In the genomic region with DNA sequence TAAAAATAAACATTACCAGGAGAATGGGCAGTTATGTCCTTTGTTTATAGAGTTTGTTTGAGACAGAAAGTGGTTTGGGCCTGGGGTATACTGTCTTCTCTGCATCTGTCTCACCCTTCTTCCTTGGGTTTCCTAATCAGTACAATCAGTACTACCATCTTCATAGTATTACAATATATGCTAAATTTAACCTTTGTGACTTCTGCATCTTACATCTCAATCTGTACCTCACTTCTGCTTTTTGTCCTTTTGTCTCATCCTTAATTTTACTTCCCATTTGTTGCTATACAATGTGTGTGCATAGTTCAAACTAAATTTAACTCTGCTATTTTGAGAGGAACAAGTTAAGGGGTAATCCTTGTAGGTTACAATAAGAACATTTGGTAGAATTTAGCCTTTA, we compare ENCODE assay signal across 11 cellular contexts. TPM values are rescaled to one million over a fixed set of nuclear protein-coding genes. Genes with fewer than 3 reads are reported as not detected.
DNase-seq lines count a peak whose midpoint lies in the region; ATAC-seq and TF ChIP-seq lines count a peak whose summit lies in the region.
"Had no signal": no experiment of that assay in that cellular context is flagged by ENCODE, and none has a peak within 500 bp of the region (broad histone marks: within the 10 kb centered on the region; RNA-seq: fewer than 3 reads in every experiment).

No MANE protein-coding gene starts in this region.

- H3K27ac Mint-ChIP-seq in mesothelial cell of epicardium: no peak overlapping the region

- no peak overlapping the region for H3K4me3 Mint-ChIP-seq in mesothelial cell of epicardium

- no peaks in the 10 kb centered on the region for H3K9me3 Mint-ChIP-seq in mesothelial cell of epicardium

- TF ChIP-seq CTCF in mesothelial cell of epicardium (IDR thresholded peaks at IDR 0.05; ENCODE audit: unreplicated experiment): no peak

- peaks cover 29% of the 10 kb centered on the region for H3K36me3 Mint-ChIP-seq in mesothelial cell of epicardium

- intact Hi-C loops in left ventricle myocardium superior (cut with micrococcal nuclease): no loop called here

- H3K4me1 Mint-ChIP-seq in mesothelial cell of epicardium: peaks cover 7% of the 10 kb centered on the region

- DNase-seq in left ventricle myocardium superior (no peak), DMS 273 treated with DMSO at 0.1 percent for 48 hours (lab: John Stamatoyannopoulos, UW) (no peak), SK-N-DZ (ENCODE audit: low spot score) (no peak), mesothelial cell of epicardium (ENCODE audit: low spot score in 2 of 2, unreplicated experiment in 2 of 2) (no peak)
- DNase-seq in activated CD4-positive, CD25-positive, alpha-beta regulatory T cell treated with anti-CD3 and anti-CD28 coated beads, Interleukin-2, amount 50 U/mL, for 72 hours: no peak
- DNase-seq: head of caudate nucleus, NCI-H2227 treated with DMSO at 0.1 percent for 48 hours, nucleus accumbens had no signal

- no peaks in the 10 kb centered on the region for H3K27me3 Mint-ChIP-seq in mesothelial cell of epicardium (ENCODE audit: low read depth)

- ATAC-seq in GM18508 (IDR thresholded peaks at IDR 0.05; ENCODE audit: insufficient read depth, unreplicated experiment) (peak; percentile 84), GM21576 (IDR thresholded peaks at IDR 0.05; ENCODE audit: unreplicated experiment) (peak; percentile 94), HG03565 (IDR thresholded peaks at IDR 0.05; ENCODE audit: unreplicated experiment) (peak; percentile 94), left ventricle myocardium superior (peak; percentile 50)

RNA-seq across cellular contexts. Expression of gene FBXO38, which starts 19.6 kb away (rescaled TPM):
- total RNA-seq in left ventricle myocardium superior (41.2 TPM), mesothelial cell of epicardium (54.9 to 63.3 TPM (median 55.8 TPM) in 3 replicates)
- 26.7 and 30.8 TPM in 2 replicates for polyA plus RNA-seq in SK-N-DZ (2014; cell fraction: cytosol; rRNA removed)
- 36.6 and 37.7 TPM in 2 replicates for polyA plus RNA-seq in SK-N-DZ (2014; cell fraction: nucleus; rRNA removed)
